Comparison of ENCODE assay signal across 7 cellular contexts in the genomic region with DNA sequence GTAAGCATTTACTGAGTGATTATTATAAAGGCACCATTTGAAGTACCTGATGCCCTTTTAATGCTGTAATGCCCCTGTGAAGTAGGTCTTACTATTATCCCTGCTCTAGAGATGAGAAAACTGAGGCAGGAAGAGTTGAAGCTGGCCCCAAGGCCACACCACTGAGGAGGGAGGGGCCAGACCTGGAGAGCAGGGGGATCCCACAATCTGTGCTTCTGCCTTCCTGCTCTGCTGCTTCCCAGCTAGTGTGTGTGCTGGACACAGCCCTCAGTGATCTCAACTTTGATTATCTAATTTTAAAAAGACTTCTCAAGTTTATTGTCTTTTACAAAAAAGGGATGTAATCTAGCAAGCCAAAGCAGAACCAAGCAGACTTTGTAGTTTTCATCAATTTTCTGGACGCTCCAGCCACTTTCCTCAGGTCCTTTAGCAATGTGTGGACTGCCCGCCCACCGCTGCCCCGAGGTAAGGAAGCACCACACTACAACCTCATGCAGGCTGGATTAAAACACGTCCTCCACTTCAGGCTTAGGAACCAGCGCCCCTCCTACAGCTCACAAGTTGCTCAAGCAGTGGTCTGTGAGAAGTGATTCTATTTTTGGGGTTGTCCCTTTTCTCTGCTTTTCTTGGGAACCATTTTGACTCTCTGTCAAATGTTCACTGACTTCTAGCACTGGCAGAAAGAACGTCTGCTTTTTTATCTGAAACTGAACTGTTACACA.
DNase-seq lines count a peak whose midpoint lies in the region; ATAC-seq, FAIRE-seq and TF ChIP-seq lines count a peak whose summit lies in the region.
"Not testable (repeated sequence)": the region's sequence is repeated elsewhere in the genome, so short reads cannot be mapped to it uniquely, and the experiment has no call there.

No MANE protein-coding gene starts in this region.

- H3K36me3 Mint-ChIP-seq in GM23338 (ENCODE audit: low read depth), result not testable (repeated sequence)

- not testable (repeated sequence) for H3K9me2 ChIP-seq in GM23338 (ENCODE audit: insufficient read depth)

- not testable (repeated sequence) for TF ChIP-seq RAD21 in K562 (CRISPR knock-in tag; conservative IDR thresholded peaks at IDR 0.05 in 1 of 2, IDR thresholded peaks at IDR 0.05 in 1 of 2)

- not testable (repeated sequence) for H3K9me1 ChIP-seq in K562 (ENCODE audit: control insufficient read depth, insufficient read depth, low read length)

- not testable (repeated sequence) for H3K4me1 Mint-ChIP-seq in GM23338

- not testable (repeated sequence) for FAIRE-seq in K562 (lab: Jason Lieb, UNC)

- H3K27ac Mint-ChIP-seq in GM23338, result not testable (repeated sequence)

- ATAC-seq in GM23338, result peak; percentile 82
- ATAC-seq in K562, result peak; percentile 69
- peak; percentile 38 for ATAC-seq in Right ventricle myocardium superior (ENCODE audit: poor library complexity)
- ATAC-seq in sciatic nerve, result peak; percentile 50
- peak; percentile 79 for ATAC-seq in aorta (ENCODE audit: low FRiP score)

- intact Hi-C loops in K562 (cut with micrococcal nuclease); Right ventricle myocardium superior (cut with DNase I); left ventricle myocardium inferior (cut with micrococcal nuclease); sciatic nerve (cut with DNase I); aorta (cut with DNase I): not testable (repeated sequence)

- not testable (repeated sequence) for H3K9ac ChIP-seq in K562 (ENCODE audit: insufficient read depth in 1 of 2, low read depth in 2 of 2, low read length in 2 of 2)

- H3K4me3 Mint-ChIP-seq in GM23338, result not testable (repeated sequence)

- H3K9me3 ChIP-seq in WERI-Rb-1 (ENCODE audit: severe bottlenecking); K562 (replicated peaks; ENCODE audit: control insufficient read depth, insufficient read depth, low read depth, low read length); left ventricle myocardium inferior (replicated peaks); aorta (ENCODE audit: control insufficient read depth, low read length): not testable (repeated sequence)

- H3K4me1 ChIP-seq in GM23338 (ENCODE audit: insufficient read depth); K562 (replicated peaks in 1 of 2; ENCODE audit: control insufficient read depth in 2 of 2, insufficient read depth in 2 of 2, low read length in 2 of 2); aorta (ENCODE audit: control insufficient read depth in 1 of 2, insufficient read depth in 2 of 2, low read length in 2 of 2): not testable (repeated sequence)
- H3K4me1 ChIP-seq in left ventricle myocardium inferior, result peaks cover 26% of the 10 kb centered on the region

- DNase-seq in GM23338 (ENCODE audit: low spot score); K562 (ENCODE audit: extremely low read depth in 1 of 4, low spot score in 3 of 4); Right ventricle myocardium superior; left ventricle myocardium inferior; sciatic nerve (ENCODE audit: low spot score): not testable (repeated sequence)
- DNase-seq in WERI-Rb-1, result peak; percentile 9
- peak in 1 of 2 donors; percentile 44 for DNase-seq in aorta

- POLR2A ChIA-PET in K562 (lab: Yijun Ruan, JAX), result not testable (repeated sequence)

- not testable (repeated sequence) for BruUV-seq in K562 (replicated peaks; lab: Mats Ljungman, UMichigan)

- H3K4me2 ChIP-seq in GM23338; K562 (ENCODE audit: insufficient read depth, low read length): not testable (repeated sequence)

- not testable (repeated sequence) for H4K20me1 ChIP-seq in GM23338 (replicated peaks; ENCODE audit: insufficient read depth); K562 (replicated peaks; ENCODE audit: control insufficient read depth, insufficient read depth, low read length)

- not testable (repeated sequence) for H3K9me3 Mint-ChIP-seq in GM23338

- CTCF ChIA-PET in K562 (lab: Yijun Ruan, JAX; ENCODE audit: low intra/inter-chr PET ratio), result not testable (repeated sequence)

- not testable (repeated sequence) for H3K79me2 ChIP-seq in GM23338 (replicated peaks; ENCODE audit: insufficient read depth); K562 (ENCODE audit: control insufficient read depth, insufficient read depth, low read length)

- not testable (repeated sequence) for H3K36me3 ChIP-seq in GM23338 (ENCODE audit: insufficient read depth); WERI-Rb-1; K562 (ENCODE audit: control insufficient read depth, insufficient read depth, low read length); left ventricle myocardium inferior; aorta (ENCODE audit: control insufficient read depth in 1 of 2, insufficient read depth in 2 of 2, low read length in 1 of 2)

- not testable (repeated sequence) for H3K4me3 ChIP-seq in GM23338; WERI-Rb-1 (ENCODE audit: low read depth, low read length); K562; left ventricle myocardium inferior; aorta (ENCODE audit: low read length in 2 of 2)

- not testable (repeated sequence) for TF ChIP-seq EP300 in K562 (IDR thresholded peaks at IDR 0.05; ENCODE audit: low read length)

- not testable (repeated sequence) for TF ChIP-seq CTCF in GM23338 (conservative IDR thresholded peaks at IDR 0.05; ENCODE audit: low read depth in 2 of 2); WERI-Rb-1 (IDR thresholded peaks at IDR 0.05; ENCODE audit: low read depth, low read length); K562 (IDR thresholded peaks at IDR 0.05 in 2 of 3, conservative IDR thresholded peaks at IDR 0.05 in 1 of 3; ENCODE audit: insufficient read depth in 2 of 3, low read depth in 1 of 3, low read length in 3 of 3); left ventricle myocardium inferior (IDR thresholded peaks at IDR 0.05; ENCODE audit: borderline replicate concordance)

- not testable (repeated sequence) for H3K27me3 Mint-ChIP-seq in GM23338 (ENCODE audit: insufficient read depth, low read depth, poor library complexity)

- in situ Hi-C loops in K562 (cut with MboI), result not testable (repeated sequence)

- WGBS in K562 (ENCODE audit: insufficient coverage, low coverage, missing lambda C conversion rate), result 27% methylated on average over 6 of the region's 7 CpGs
- WGBS in aorta, 2 donors, result 5 to 9% methylated on average over 5 to 7 of the region's 7 CpGs

- H3K27ac ChIP-seq in GM23338 (ENCODE audit: low read depth); WERI-Rb-1; K562 (ENCODE audit: extremely low read depth, low read depth, low read length); aorta (ENCODE audit: low read depth in 1 of 2, low read length in 2 of 2): not testable (repeated sequence)
- H3K27ac ChIP-seq in left ventricle myocardium inferior (replicated peaks), result peak overlapping the region; percentile 33

- H3K27me3 ChIP-seq in GM23338 (ENCODE audit: insufficient read depth); WERI-Rb-1 (ENCODE audit: insufficient read depth, low read depth, severe bottlenecking); K562 (ENCODE audit: control insufficient read depth in 2 of 2, insufficient read depth in 2 of 2, low read length in 2 of 2); left ventricle myocardium inferior (ENCODE audit: low read depth); aorta (ENCODE audit: control insufficient read depth in 1 of 2, insufficient read depth in 2 of 2, low read length in 1 of 2): not testable (repeated sequence)

- not testable (repeated sequence) for H3F3A ChIP-seq in GM23338 (replicated peaks; ENCODE audit: low read depth)

- not testable (repeated sequence) for H2AFZ ChIP-seq in GM23338; K562 (ENCODE audit: low read depth, low read length)

- TF ChIP-seq POLR2A in K562 (conservative IDR thresholded peaks at IDR 0.05), result not testable (repeated sequence)
